Comparison of ENCODE assay signal across 15 cellular contexts in the genomic region with DNA sequence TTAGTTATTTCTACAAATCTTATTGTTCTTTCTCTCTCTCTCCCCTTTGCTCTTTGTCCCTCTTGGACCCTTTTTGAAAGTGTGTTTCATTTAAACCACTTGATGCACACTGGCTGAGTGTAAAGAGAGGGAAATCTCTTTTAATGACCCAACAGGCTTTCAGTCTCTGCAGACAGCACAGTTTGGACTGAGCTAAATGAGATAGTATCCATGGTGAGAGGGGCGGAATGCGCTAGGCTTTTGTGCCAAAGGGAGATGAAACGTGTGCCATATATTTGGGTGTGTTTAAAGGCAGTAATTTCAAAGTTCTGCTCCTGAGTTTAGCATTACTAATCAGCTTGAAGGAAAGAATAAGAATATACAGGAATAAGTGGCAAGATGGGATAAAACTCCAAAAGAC.
DNase-seq lines count a peak whose midpoint lies in the region; ATAC-seq, FAIRE-seq and TF ChIP-seq lines count a peak whose summit lies in the region.
"Had no signal": no experiment of that assay in that cellular context is flagged by ENCODE, and none has a peak within 500 bp of the region (broad histone marks: within the 10 kb centered on the region; RNA-seq: fewer than 3 reads in every experiment).

No MANE protein-coding gene starts in this region.

- intact Hi-C loops in breast epithelium (cut with DNase I; ENCODE audit: low total_unique reads) = no loop called here
- intact Hi-C loops in left cardiac atrium (cut with DNase I) = loop anchor here in 1 of 2 donors (5.0 kb wide), 1 partner anchor 44 kb away; no protein-coding TSS in a partner anchor
- intact Hi-C loops in pancreas (cut with DNase I) = no loop called here

- H3K36me3 ChIP-seq in breast epithelium (no peaks in the 10 kb centered on the region), pancreas (no peaks in the 10 kb centered on the region)
- H3K36me3 ChIP-seq: tibial nerve had no signal

- H3K27ac ChIP-seq in 22Rv1 (peak overlapping the region; percentile 90), breast epithelium (peak overlapping the region; percentile 64 to 71), pancreas (peak overlapping the region; percentile 8 to 84 (median 47))

- DNase-seq in breast epithelium (ENCODE audit: low spot score in 2 of 2) (no peak), left cardiac atrium (no peak), pancreas (no peak), NCI-H226 (no peak), medulla oblongata (ENCODE audit: extremely low spot score) (no peak)
- DNase-seq: activated CD4-positive, alpha-beta T cell treated with anti-CD3 and anti-CD28 coated beads for 36 hours; activated effector memory CD4-positive, alpha-beta T cell treated with anti-CD3 and anti-CD28 coated beads, Interleukin-2, amount 50 U/mL, for 16 hours; DMS153; NCI-H1048; NCI-H526; stimulated activated CD4-positive, alpha-beta T cell treated with anti-CD3 and anti-CD28 coated beads, Interleukin-4, amount 100 ng/mL, for 24 hours had no signal

- no peak for TF ChIP-seq POLR2A in breast epithelium (IDR thresholded peaks at IDR 0.05)

- WGBS in pancreas, 2 donors = 59 to 66% methylated on average over 3 of the region's 3 CpGs

- no peak for FAIRE-seq in pancreas (lab: Jason Lieb, UNC)

- no peaks in the 10 kb centered on the region for H3K9me3 ChIP-seq in breast epithelium
- H3K9me3 ChIP-seq in pancreas = no peaks in the 10 kb centered on the region
- H3K9me3 ChIP-seq: tibial nerve had no signal

- H3K4me1 ChIP-seq in breast epithelium = no peaks in the 10 kb centered on the region
- peaks cover 20 to 60% (median 52%) of the 10 kb centered on the region in 3 donors for H3K4me1 ChIP-seq in pancreas
- H3K4me1 ChIP-seq: tibial nerve had no signal

- ATAC-seq in left cardiac atrium = peak; percentile 29 to 77
- ATAC-seq in pancreas = no peak
- ATAC-seq in HG03095 (IDR thresholded peaks at IDR 0.05; ENCODE audit: unreplicated experiment) = no peak
- no peak for ATAC-seq in HG02884 (IDR thresholded peaks at IDR 0.05; ENCODE audit: unreplicated experiment)
- ATAC-seq: activated CD4-positive, alpha-beta T cell treated with anti-CD3 and anti-CD28 coated beads for 36 hours had no signal

- H3K4me3 ChIP-seq in breast epithelium = no peak overlapping the region
- no peak overlapping the region for H3K4me3 ChIP-seq in pancreas
- H3K4me3 ChIP-seq: tibial nerve had no signal

- H3K27me3 ChIP-seq in breast epithelium = no peaks in the 10 kb centered on the region
- H3K27me3 ChIP-seq in pancreas = no peaks in the 10 kb centered on the region
- H3K27me3 ChIP-seq: tibial nerve had no signal

- TF ChIP-seq CTCF in 22Rv1 (IDR thresholded peaks at IDR 0.05) (no peak), breast epithelium (IDR thresholded peaks at IDR 0.05) (no peak), pancreas (IDR thresholded peaks at IDR 0.05) (no peak)

Comparison
In these comparisons a context has a peak if more than half of its experiments do, and no peak if none do; other contexts are left out.
1. ATAC-seq: peak in left cardiac atrium (2 of 2); none in pancreas (0 of 4), HG03095 (single experiment) and HG02884 (single experiment).
2. Peak in every context shown above with its lines, with median percentiles within 50 percentile points of each other: H3K27ac ChIP-seq.